ENCODE assay signal across 27 cellular contexts in the genomic region with DNA sequence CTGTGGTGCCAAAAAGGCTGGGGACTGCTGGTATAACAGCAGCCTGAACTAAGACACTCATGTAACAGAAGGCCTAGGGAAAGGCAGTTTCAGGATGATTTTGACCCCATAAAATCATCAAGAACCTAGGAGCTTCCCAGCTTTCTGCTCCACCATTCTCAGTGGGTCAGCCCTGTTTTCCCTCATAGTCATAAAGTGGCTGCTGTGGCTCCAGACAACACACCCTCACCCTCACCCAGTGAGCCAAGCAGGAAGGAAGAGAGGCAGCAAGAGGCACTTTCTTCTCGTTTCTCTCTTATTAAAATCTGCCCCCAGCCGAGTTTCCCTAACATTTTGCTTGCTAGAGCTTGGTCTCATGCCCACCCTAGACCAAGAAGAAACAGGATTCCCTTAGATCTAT.
DNase-seq lines count a peak whose midpoint lies in the region; FAIRE-seq and TF ChIP-seq lines count a peak whose summit lies in the region.
"Had no signal": no experiment of that assay in that cellular context is flagged by ENCODE, and none has a peak within 500 bp of the region (broad histone marks: within the 10 kb centered on the region; RNA-seq: fewer than 3 reads in every experiment).

No MANE protein-coding gene starts in this region.

- intact Hi-C loops in testis (cut with DNase I; ENCODE audit: low total_unique reads): no loop called here

- CTCF ChIA-PET in HEK293 (lab: Yijun Ruan, JAX): interaction anchor here (1.2 kb wide), 1 partner anchor 24 kb away, joined by 4 read pairs; no protein-coding TSS in a partner anchor

- peaks cover 5% of the 10 kb centered on the region for H3K9me3 Mint-ChIP-seq in astrocyte (ENCODE audit: unreplicated experiment)
- H3K9me3 Mint-ChIP-seq: activated CD4-positive, alpha-beta T cell treated with anti-CD3 and anti-CD28 coated beads, Interleukin-2, amount 10 ng/mL, durations not matched to agents 24 days and 14 days; activated naive CD4-positive, alpha-beta T cell treated with anti-CD3 and anti-CD28 coated beads, Interleukin-2, amount 10 ng/mL, durations not matched to agents 7 days and 5 days; activated T-cell treated with anti-CD3 and anti-CD28 coated beads, Interleukin-2, amount 50 U/mL, for 72 hours; neural crest cell had no signal

- H3K27ac ChIP-seq in HEK293 (ENCODE audit: extremely low read depth, low read depth, low read length) (no peak overlapping the region), astrocyte (ENCODE audit: low read depth, low read length) (peak overlapping the region; percentile 57), mesenchymal stem cell (ENCODE audit: low read length, poor library complexity, severe bottlenecking) (peak overlapping the region; percentile 91), testis (peak overlapping the region; percentile 43 to 72)
- H3K27ac ChIP-seq: RWPE1 had no signal

- DNase-seq in astrocyte (ENCODE audit: low read depth) (no peak), mesenchymal stem cell (no peak), testis (no peak), erythroblast (lab: John Stamatoyannopoulos, UW) (no peak), A172 (ENCODE audit: low spot score) (no peak), D721Med (ENCODE audit: insufficient read length, low spot score) (no peak)
- DNase-seq: activated CD4-positive, alpha-beta T cell treated with anti-CD3 and anti-CD28 coated beads, Interleukin-2, amount 10 ng/mL, durations not matched to agents 24 days and 14 days; activated CD8-positive, alpha-beta memory T cell treated with anti-CD3 and anti-CD28 coated beads, Interleukin-2, amount 10 ng/mL, durations not matched to agents 7 days and 5 days; activated naive CD4-positive, alpha-beta T cell treated with anti-CD3 and anti-CD28 coated beads, Interleukin-2, amount 10 ng/mL, durations not matched to agents 7 days and 5 days; activated T-cell treated with anti-CD3 and anti-CD28 coated beads, Interleukin-2, amount 50 U/mL, for 72 hours; amygdala; central memory CD4-positive, alpha-beta T cell; EL; head of caudate nucleus; left colon; midbrain; NCI-H1105 treated with DMSO at 0.1 percent for 48 hours; NCI-H2029 treated with DMSO at 0.1 percent for 48 hours; NCI-H226; NCI-H774; uterus had no signal

- peak overlapping the region; percentile 80 for H2BK5ac ChIP-seq in mesenchymal stem cell (ENCODE audit: low read depth, low read length, poor library complexity, severe bottlenecking)

- peak overlapping the region; percentile 91 for H2AK5ac ChIP-seq in mesenchymal stem cell (ENCODE audit: low read length, severe bottlenecking)

- H3K79me2 ChIP-seq in astrocyte (ENCODE audit: insufficient read depth, low read length): no peaks in the 10 kb centered on the region

- no peak overlapping the region for H3K4me3 Mint-ChIP-seq in astrocyte (ENCODE audit: unreplicated experiment)
- H3K4me3 Mint-ChIP-seq: activated CD4-positive, alpha-beta T cell treated with anti-CD3 and anti-CD28 coated beads, Interleukin-2, amount 10 ng/mL, durations not matched to agents 24 days and 14 days; activated CD8-positive, alpha-beta memory T cell treated with anti-CD3 and anti-CD28 coated beads, Interleukin-2, amount 10 ng/mL, durations not matched to agents 7 days and 5 days; activated naive CD4-positive, alpha-beta T cell treated with anti-CD3 and anti-CD28 coated beads, Interleukin-2, amount 10 ng/mL, durations not matched to agents 7 days and 5 days; activated T-cell treated with anti-CD3 and anti-CD28 coated beads, Interleukin-2, amount 50 U/mL, for 72 hours; IgD-negative memory B cell; neural crest cell had no signal

- H3K4me3 ChIP-seq in HEK293 (ENCODE audit: low read depth, low read length) (no peak overlapping the region), astrocyte (ENCODE audit: insufficient read depth, low read depth, low read length) (no peak overlapping the region), mesenchymal stem cell (ENCODE audit: insufficient read depth in 1 of 2, low read depth in 1 of 2, low read length in 2 of 2) (no peak overlapping the region), testis (no peak overlapping the region)
- H3K4me3 ChIP-seq: uterus had no signal

- no peak overlapping the region for H3K23ac ChIP-seq in mesenchymal stem cell (ENCODE audit: low read length in 2 of 2)

- H2BK15ac ChIP-seq in mesenchymal stem cell (ENCODE audit: low read depth, poor library complexity, severe bottlenecking): no peak overlapping the region

- H2BK12ac ChIP-seq in mesenchymal stem cell (ENCODE audit: low read length in 2 of 2): peak overlapping the region in 1 of 2 experiments; percentile 92

- H3K9ac ChIP-seq in astrocyte (ENCODE audit: low read length) (peak overlapping the region; percentile 47), mesenchymal stem cell (ENCODE audit: low read length) (no peak overlapping the region)

- H3K27me3 ChIP-seq in astrocyte (ENCODE audit: insufficient read depth, low read length) (no peaks in the 10 kb centered on the region), mesenchymal stem cell (ENCODE audit: control insufficient read depth in 1 of 2, insufficient read depth in 1 of 2, low read length in 2 of 2) (no peaks in the 10 kb centered on the region), testis (no peaks in the 10 kb centered on the region)
- H3K27me3 ChIP-seq: uterus had no signal

- H3K36me3 ChIP-seq in HEK293 (ENCODE audit: control insufficient read depth in 2 of 2, insufficient read depth in 1 of 2, low read length in 2 of 2) (no peaks in the 10 kb centered on the region), astrocyte (ENCODE audit: insufficient read depth, low read length) (no peaks in the 10 kb centered on the region), mesenchymal stem cell (ENCODE audit: control insufficient read depth in 1 of 2, insufficient read depth in 2 of 2, low read depth in 1 of 2, low read length in 2 of 2) (no peaks in the 10 kb centered on the region), testis (ENCODE audit: low read depth, missing control alignments) (no peaks in the 10 kb centered on the region)
- H3K36me3 ChIP-seq: uterus had no signal

- H3K79me1 ChIP-seq in mesenchymal stem cell (replicated peaks; ENCODE audit: low read length, poor library complexity, severe bottlenecking): no peaks in the 10 kb centered on the region

- 97% methylated on average over 2 of the region's 2 CpGs for WGBS in mesenchymal stem cell
- 87 to 88% methylated on average over 2 of the region's 2 CpGs for WGBS in testis, 2 donors

- H3K27me3 Mint-ChIP-seq in astrocyte (ENCODE audit: low read depth, unreplicated experiment): no peaks in the 10 kb centered on the region
- H3K27me3 Mint-ChIP-seq: activated CD8-positive, alpha-beta memory T cell treated with anti-CD3 and anti-CD28 coated beads, Interleukin-2, amount 10 ng/mL, durations not matched to agents 7 days and 5 days had no signal

- H2BK120ac ChIP-seq in mesenchymal stem cell (ENCODE audit: low read depth, low read length): no peak overlapping the region

- H3K36me3 Mint-ChIP-seq in astrocyte (ENCODE audit: low read depth, unreplicated experiment): peaks cover 4% of the 10 kb centered on the region
- H3K36me3 Mint-ChIP-seq: activated CD8-positive, alpha-beta memory T cell treated with anti-CD3 and anti-CD28 coated beads, Interleukin-2, amount 10 ng/mL, durations not matched to agents 7 days and 5 days; activated naive CD4-positive, alpha-beta T cell treated with anti-CD3 and anti-CD28 coated beads, Interleukin-2, amount 10 ng/mL, durations not matched to agents 7 days and 5 days; IgD-negative memory B cell had no signal

- H3K9me3 ChIP-seq in HEK293 (ENCODE audit: control insufficient read depth, insufficient read depth, low read depth, low read length) (no peaks in the 10 kb centered on the region), astrocyte (ENCODE audit: insufficient read depth, low read depth, low read length) (no peaks in the 10 kb centered on the region), mesenchymal stem cell (ENCODE audit: control insufficient read depth, low read length) (peaks cover 4% of the 10 kb centered on the region), testis (no peaks in the 10 kb centered on the region)
- H3K9me3 ChIP-seq: uterus had no signal

- no peak for TF ChIP-seq CTCF in HEK293 (tag by site-specific recombination; IDR thresholded peaks at IDR 0.05)
- TF ChIP-seq CTCF in astrocyte (IDR thresholded peaks at IDR 0.05; ENCODE audit: insufficient read depth, low read depth, low read length): no peak
- TF ChIP-seq CTCF in testis (IDR thresholded peaks at IDR 0.05): no peak
- no peak for TF ChIP-seq CTCF in D721Med (IDR thresholded peaks at IDR 0.05; ENCODE audit: insufficient read depth, missing control alignments)

- peak overlapping the region in 1 of 2 experiments; percentile 91 for H3K18ac ChIP-seq in mesenchymal stem cell (ENCODE audit: low read depth in 1 of 2, low read length in 2 of 2)

- peak overlapping the region; percentile 79 for H3K27ac Mint-ChIP-seq in astrocyte (ENCODE audit: unreplicated experiment)
- H3K27ac Mint-ChIP-seq: activated CD4-positive, alpha-beta T cell treated with anti-CD3 and anti-CD28 coated beads, Interleukin-2, amount 10 ng/mL, durations not matched to agents 24 days and 14 days; activated CD8-positive, alpha-beta memory T cell treated with anti-CD3 and anti-CD28 coated beads, Interleukin-2, amount 10 ng/mL, durations not matched to agents 7 days and 5 days; activated naive CD4-positive, alpha-beta T cell treated with anti-CD3 and anti-CD28 coated beads, Interleukin-2, amount 10 ng/mL, durations not matched to agents 7 days and 5 days; activated T-cell treated with anti-CD3 and anti-CD28 coated beads, Interleukin-2, amount 50 U/mL, for 72 hours; IgD-negative memory B cell; progenitor cell of endocrine pancreas had no signal

- no peak for FAIRE-seq in astrocyte (lab: Jason Lieb, UNC)
- no peak for FAIRE-seq in D721Med (lab: Jason Lieb, UNC)
- FAIRE-seq: GM12892 had no signal

- H3K4me2 ChIP-seq in astrocyte (ENCODE audit: low read length) (peak overlapping the region; percentile 41), mesenchymal stem cell (ENCODE audit: low read length, poor library complexity, severe bottlenecking) (no peak overlapping the region)

- no peak overlapping the region for H3K14ac ChIP-seq in mesenchymal stem cell (ENCODE audit: low read length in 2 of 2)

- H3K4ac ChIP-seq in mesenchymal stem cell (ENCODE audit: low read depth in 1 of 2, low read length in 2 of 2): no peak overlapping the region

- H3K4me1 ChIP-seq in HEK293 (ENCODE audit: control insufficient read depth, insufficient read depth, low read length): no peaks in the 10 kb centered on the region
- H3K4me1 ChIP-seq in astrocyte (ENCODE audit: insufficient read depth, low read length): peaks cover 31% of the 10 kb centered on the region
- H3K4me1 ChIP-seq in mesenchymal stem cell (ENCODE audit: control insufficient read depth, insufficient read depth, low read depth, low read length): peaks cover 49% of the 10 kb centered on the region
- H3K4me1 ChIP-seq in testis: peaks cover 30% of the 10 kb centered on the region
- H3K4me1 ChIP-seq: uterus had no signal

- H4K91ac ChIP-seq in mesenchymal stem cell (ENCODE audit: low read length): no peak overlapping the region

- no peak for TF ChIP-seq POLR2A in testis (IDR thresholded peaks at IDR 0.05)
- TF ChIP-seq POLR2A in erythroblast (IDR thresholded peaks at IDR 0.05; ENCODE audit: low read length): no peak

- no peak overlapping the region for H4K8ac ChIP-seq in mesenchymal stem cell (ENCODE audit: low read length)

- no peak overlapping the region for H2AFZ ChIP-seq in astrocyte (ENCODE audit: low read depth, low read length)
- no peak overlapping the region for H2AFZ ChIP-seq in mesenchymal stem cell (ENCODE audit: low read depth, low read length)

- H4K20me1 ChIP-seq in astrocyte (ENCODE audit: insufficient read depth, low read length): no peaks in the 10 kb centered on the region

- peaks cover 24% of the 10 kb centered on the region for H3K4me1 Mint-ChIP-seq in astrocyte (ENCODE audit: low read depth, unreplicated experiment)

- POLR2A ChIA-PET in HEK293 (lab: Yijun Ruan, JAX): no interaction called here
